36 cellular contexts compared by ENCODE assay signal in the genomic region with DNA sequence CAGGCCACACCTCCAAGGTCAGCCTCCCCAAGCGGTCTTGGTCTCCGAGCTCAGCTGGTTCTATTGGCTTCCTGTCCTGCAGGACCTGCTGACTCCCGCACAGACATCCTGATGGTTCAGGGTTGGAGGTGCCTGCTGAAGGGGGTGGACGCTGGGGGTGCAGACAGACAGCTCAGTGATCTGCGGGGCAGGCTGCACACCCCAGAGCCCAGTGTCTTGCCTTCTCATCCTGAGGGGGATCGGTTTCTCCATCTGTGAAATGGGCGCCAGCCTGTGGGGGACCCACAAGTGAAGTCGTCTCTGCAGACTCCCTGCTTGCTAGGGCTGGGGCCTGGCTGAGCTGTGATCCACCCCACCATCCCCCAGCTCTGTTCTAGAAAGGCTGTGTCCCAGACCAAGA. TPM values are rescaled to one million over a fixed set of nuclear protein-coding genes. Genes with fewer than 3 reads are reported as not detected.
"Had no signal": no experiment of that assay in that cellular context is flagged by ENCODE, and none has a peak within 500 bp of the region (broad histone marks: within the 10 kb centered on the region; RNA-seq: fewer than 3 reads in every experiment).

No MANE protein-coding gene starts in this region.

- H3K36me3 Mint-ChIP-seq: activated CD8-positive, alpha-beta memory T cell treated with anti-CD3 and anti-CD28 coated beads, Interleukin-2, amount 10 ng/mL, durations not matched to agents 7 days and 5 days; activated naive CD4-positive, alpha-beta T cell treated with anti-CD3 and anti-CD28 coated beads, Interleukin-2, amount 10 ng/mL, durations not matched to agents 7 days and 5 days; activated naive CD4-positive, alpha-beta T cell treated with anti-CD3 and anti-CD28 coated beads, Interleukin-2, amount 50 U/mL, for 72 hours had no signal

- H3K9me3 Mint-ChIP-seq: activated B cell treated with CpG ODN at 0.5 μM for 24 hours; activated naive CD4-positive, alpha-beta T cell treated with anti-CD3 and anti-CD28 coated beads, Interleukin-2, amount 10 ng/mL, durations not matched to agents 7 days and 5 days; activated naive CD4-positive, alpha-beta T cell treated with anti-CD3 and anti-CD28 coated beads, Interleukin-2, amount 50 U/mL, for 72 hours; activated T-helper 1 cell treated with anti-CD3 and anti-CD28 coated beads, Interleukin-12 subunit alpha, Interleukin-12 subunit beta, Interleukin-2, Interleukin-4 antibody, amounts not matched to agents 30 ng/mL and 10 ng/mL and 1 ng/mL, durations not matched to agents 14 hours and 24 hours and 36 hours; dendritic cell treated with granulocyte-macrophage colony-stimulating factor and Interleukin-4, amounts not matched to agents 40 ng/mL and 50 ng/mL, for 4 days; effector memory CD8-positive, alpha-beta T cell; T-helper 2 cell treated with Interferon-gamma antibody and Interleukin-4, amounts not matched to agents 5 μg/mL and 100 μg/mL, for 36 hours had no signal

- H3K4me1 Mint-ChIP-seq: activated B cell treated with CpG ODN at 0.5 μM for 24 hours; activated CD8-positive, alpha-beta memory T cell treated with anti-CD3 and anti-CD28 coated beads, Interleukin-2, amount 10 ng/mL, durations not matched to agents 7 days and 5 days; activated naive CD4-positive, alpha-beta T cell treated with anti-CD3 and anti-CD28 coated beads, Interleukin-2, amount 10 ng/mL, durations not matched to agents 7 days and 5 days; T-helper 17 cell had no signal

- H3K27ac ChIP-seq: body of pancreas, coronary artery, foreskin keratinocyte, heart left ventricle had no signal

- H3K27me3 Mint-ChIP-seq: activated B cell treated with CpG ODN at 0.5 μM for 24 hours; activated CD8-positive, alpha-beta memory T cell treated with anti-CD3 and anti-CD28 coated beads, Interleukin-2, amount 10 ng/mL, durations not matched to agents 7 days and 5 days; effector memory CD8-positive, alpha-beta T cell; T-helper 17 cell had no signal

- DNase-seq: activated B cell treated with CpG ODN at 0.5 μM for 24 hours; activated CD4-positive, alpha-beta T cell treated with anti-CD3 and anti-CD28 coated beads for 48 hours; activated CD4-positive, alpha-beta T cell treated with anti-CD3 and anti-CD28 coated beads, Interleukin-2, amount 50 U/mL, for 1 hour; activated CD4-positive, alpha-beta T cell treated with anti-CD3 and anti-CD28 coated beads, Interleukin-2, amount 50 U/mL, for 48 hours; activated CD8-positive, alpha-beta memory T cell treated with anti-CD3 and anti-CD28 coated beads, Interleukin-2, amount 10 ng/mL, durations not matched to agents 7 days and 5 days; activated CD8-positive, alpha-beta memory T cell treated with anti-CD3 and anti-CD28 coated beads, Interleukin-2, amount 50 U/mL, for 4 hours; activated CD8-positive, alpha-beta T cell treated with anti-CD3 and anti-CD28 coated beads, Interleukin-2, amount 10 ng/mL, durations not matched to agents 7 days and 5 days; activated gamma-delta T cell; activated naive CD4-positive, alpha-beta T cell; activated naive CD4-positive, alpha-beta T cell treated with anti-CD3 and anti-CD28 coated beads, Interleukin-2, amount 10 ng/mL, durations not matched to agents 7 days and 5 days; activated T-cell treated with anti-CD3 and anti-CD28 coated beads, Interleukin-2, amount 50 U/mL, for 1 hour; activated T-cell treated with anti-CD3 and anti-CD28 coated beads, Interleukin-2, amount 50 U/mL, for 48 hours; amniotic stem cell; aorta; body of pancreas; central memory CD4-positive, alpha-beta T cell; cerebellar nuclear complex; effector CD4-positive, alpha-beta T cell; effector memory CD8-positive, alpha-beta T cell; erythroblast; foreskin keratinocyte; gastrocnemius medialis; glutamatergic neuron; heart left ventricle; T-helper 1 cell; T-helper 17 cell; T1000; WERI-Rb-1 had no signal

- H3K27ac Mint-ChIP-seq: activated B cell treated with CpG ODN at 0.5 μM for 24 hours; activated CD8-positive, alpha-beta memory T cell treated with anti-CD3 and anti-CD28 coated beads, Interleukin-2, amount 10 ng/mL, durations not matched to agents 7 days and 5 days; activated CD8-positive, alpha-beta T cell treated with anti-CD3 and anti-CD28 coated beads, Interleukin-2, amount 10 ng/mL, durations not matched to agents 7 days and 5 days; activated naive CD4-positive, alpha-beta T cell treated with anti-CD3 and anti-CD28 coated beads, Interleukin-2, amount 10 ng/mL, durations not matched to agents 7 days and 5 days; activated naive CD4-positive, alpha-beta T cell treated with anti-CD3 and anti-CD28 coated beads, Interleukin-2, amount 50 U/mL, for 72 hours; activated T-helper 1 cell treated with anti-CD3 and anti-CD28 coated beads, Interleukin-12 subunit alpha, Interleukin-12 subunit beta, Interleukin-2, Interleukin-4 antibody, amounts not matched to agents 30 ng/mL and 10 ng/mL and 1 ng/mL, durations not matched to agents 14 hours and 24 hours and 36 hours; dendritic cell treated with granulocyte-macrophage colony-stimulating factor and Interleukin-4, amounts not matched to agents 40 ng/mL and 50 ng/mL, for 4 days; effector memory CD8-positive, alpha-beta T cell; T-helper 17 cell; T-helper 2 cell treated with Interferon-gamma antibody and Interleukin-4, amounts not matched to agents 5 μg/mL and 100 μg/mL, for 36 hours had no signal

- ATAC-seq: activated CD4-positive, CD25-positive, alpha-beta regulatory T cell treated with anti-CD3 and anti-CD28 coated beads, Interleukin-2, amount 50 U/mL, for 24 hours; activated CD8-positive, alpha-beta memory T cell treated with anti-CD3 and anti-CD28 coated beads, Interleukin-2, amount 10 ng/mL, durations not matched to agents 7 days and 5 days; activated CD8-positive, alpha-beta T cell treated with anti-CD3 and anti-CD28 coated beads, Interleukin-2, amount 10 ng/mL, durations not matched to agents 7 days and 5 days; activated naive CD4-positive, alpha-beta T cell treated with anti-CD3 and anti-CD28 coated beads, Interleukin-2, amount 50 U/mL, for 72 hours; body of pancreas; effector memory CD8-positive, alpha-beta T cell; foreskin keratinocyte; gastrocnemius medialis; heart left ventricle; T-helper 17 cell had no signal

- H3K36me3 ChIP-seq: esophagus muscularis mucosa, gastrocnemius medialis, heart left ventricle had no signal

- H3K9me3 ChIP-seq: body of pancreas, esophagus muscularis mucosa, gastrocnemius medialis, heart left ventricle had no signal

- H3K4me3 Mint-ChIP-seq: activated B cell treated with CpG ODN at 0.5 μM for 24 hours; activated CD8-positive, alpha-beta memory T cell treated with anti-CD3 and anti-CD28 coated beads, Interleukin-2, amount 10 ng/mL, durations not matched to agents 7 days and 5 days; activated CD8-positive, alpha-beta T cell treated with anti-CD3 and anti-CD28 coated beads, Interleukin-2, amount 10 ng/mL, durations not matched to agents 7 days and 5 days; activated naive CD4-positive, alpha-beta T cell treated with anti-CD3 and anti-CD28 coated beads, Interleukin-2, amount 10 ng/mL, durations not matched to agents 7 days and 5 days; activated T-helper 1 cell treated with anti-CD3 and anti-CD28 coated beads, Interleukin-12 subunit alpha, Interleukin-12 subunit beta, Interleukin-2, Interleukin-4 antibody, amounts not matched to agents 30 ng/mL and 10 ng/mL and 1 ng/mL, durations not matched to agents 14 hours and 24 hours and 36 hours; dendritic cell treated with granulocyte-macrophage colony-stimulating factor and Interleukin-4, amounts not matched to agents 40 ng/mL and 50 ng/mL, for 4 days; effector memory CD8-positive, alpha-beta T cell; T-helper 17 cell; T-helper 2 cell treated with Interferon-gamma antibody and Interleukin-4, amounts not matched to agents 5 μg/mL and 100 μg/mL, for 36 hours had no signal

- H3K4me1 ChIP-seq: body of pancreas, foreskin keratinocyte had no signal

- H3K27me3 ChIP-seq: body of pancreas, esophagus muscularis mucosa, foreskin keratinocyte, gastrocnemius medialis, heart left ventricle had no signal

- H3K4me3 ChIP-seq: body of pancreas, coronary artery, esophagus muscularis mucosa, gastrocnemius medialis, heart left ventricle had no signal

RNA-seq across cellular contexts. Expression of gene FLRT1, which starts 13.8 kb away (rescaled TPM):
- total RNA-seq: activated B cell treated with CpG ODN at 0.5 μM for 24 hours; activated CD8-positive, alpha-beta memory T cell treated with anti-CD3 and anti-CD28 coated beads for 36 hours; activated CD8-positive, alpha-beta memory T cell treated with anti-CD3 and anti-CD28 coated beads, Interleukin-2, amount 10 ng/mL, durations not matched to agents 7 days and 5 days; activated CD8-positive, alpha-beta T cell treated with anti-CD3 and anti-CD28 coated beads, Interleukin-2, amount 10 ng/mL, durations not matched to agents 7 days and 5 days; activated naive CD4-positive, alpha-beta T cell treated with anti-CD3 and anti-CD28 coated beads, Interleukin-2, amount 50 U/mL, for 72 hours; activated T-helper 1 cell treated with anti-CD3 and anti-CD28 coated beads, Interleukin-12 subunit alpha, Interleukin-12 subunit beta, Interleukin-2, Interleukin-4 antibody, amounts not matched to agents 30 ng/mL and 10 ng/mL and 1 ng/mL, durations not matched to agents 14 hours and 24 hours and 36 hours; foreskin keratinocyte; gastrocnemius medialis; T-helper 17 cell had no signal
- polyA plus RNA-seq: aorta, foreskin keratinocyte had no signal
